ENCODE assay signal across 7 cellular contexts in the genomic region with DNA sequence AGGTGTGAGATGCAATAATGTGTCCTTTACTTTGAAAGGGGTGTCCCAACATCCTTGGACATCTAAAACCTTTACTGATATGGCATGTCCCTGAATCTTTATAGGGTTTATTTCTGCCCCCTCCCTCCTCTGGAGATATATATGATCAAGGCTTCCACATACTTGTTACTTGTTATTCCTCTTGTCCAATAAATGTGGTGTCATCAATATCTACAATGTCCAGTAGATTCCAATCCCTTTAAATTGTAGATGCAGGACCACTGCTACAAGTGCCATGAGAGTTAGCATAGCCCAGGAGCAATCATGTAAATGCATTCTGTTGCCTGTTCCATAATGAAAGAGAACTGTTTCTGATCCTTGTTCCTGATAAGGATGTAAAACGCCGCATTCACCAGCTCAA.
"Had no signal": no experiment of that assay in that cellular context is flagged by ENCODE, and none has a peak within 500 bp of the region (broad histone marks: within the 10 kb centered on the region; RNA-seq: fewer than 3 reads in every experiment).

No MANE protein-coding gene starts in this region.

- FAIRE-seq: H1, H54, HTR-8/SVneo had no signal

- H3K4me2 ChIP-seq: GM23338 had no signal

- H3K4me3 ChIP-seq: GM23338 had no signal

- DNase-seq: H9, HCEC 1CT, KG1 had no signal

- ATAC-seq: GM23338 had no signal

- H2AFZ ChIP-seq: GM23338 had no signal
